Comparison of ENCODE assay signal across 16 cellular contexts in the genomic region with DNA sequence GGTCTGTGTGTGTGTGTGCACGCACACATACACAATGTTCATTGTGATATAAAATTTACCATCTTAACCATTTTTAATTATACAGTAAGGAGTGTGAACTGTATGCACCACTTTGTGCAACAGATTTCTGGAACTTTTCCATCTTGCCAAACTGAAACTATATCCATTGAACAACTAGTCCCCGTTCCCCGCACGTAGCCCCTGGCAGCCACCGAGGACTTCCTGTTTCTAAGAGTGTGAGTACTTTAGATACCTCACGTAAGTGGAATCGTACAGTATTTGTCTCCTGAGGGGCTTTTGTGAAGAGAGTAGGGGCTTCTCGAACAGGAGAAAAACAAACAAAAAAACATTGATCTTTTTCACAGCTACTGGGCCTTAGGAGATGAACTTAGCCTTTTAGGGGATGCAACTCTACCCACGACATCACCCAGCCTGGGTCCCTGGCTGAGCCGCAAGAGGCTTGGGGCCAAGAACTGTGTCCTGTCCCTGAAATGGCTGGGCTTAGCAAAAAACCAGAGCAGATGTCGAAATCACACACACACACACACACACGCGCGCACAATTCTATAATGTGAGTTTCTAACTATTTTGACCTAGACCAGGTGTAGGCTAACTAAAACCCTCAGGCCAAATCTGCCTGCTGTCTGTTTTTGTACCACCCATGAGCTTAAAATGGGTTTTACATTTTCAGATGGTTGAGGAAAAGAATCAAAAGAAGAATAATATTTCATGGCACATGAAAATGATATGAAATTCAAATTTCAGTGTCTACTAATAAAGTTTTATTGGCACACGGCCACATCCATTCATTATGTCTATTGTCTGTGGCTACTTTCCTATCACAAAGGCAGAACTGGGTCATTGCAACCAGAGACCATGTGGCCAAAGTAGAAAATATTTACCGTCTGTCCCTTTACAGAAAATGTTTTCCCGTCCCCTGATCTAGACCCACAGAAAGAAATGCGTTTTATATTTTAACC.
DNase-seq lines count a peak whose midpoint lies in the region; ATAC-seq and TF ChIP-seq lines count a peak whose summit lies in the region.
"Had no signal": no experiment of that assay in that cellular context is flagged by ENCODE, and none has a peak within 500 bp of the region (broad histone marks: within the 10 kb centered on the region; RNA-seq: fewer than 3 reads in every experiment).

No MANE protein-coding gene starts in this region.

- peak overlapping the region; percentile 39; the same call in 1 of the 2 replicates for H3K4me2 ChIP-seq in IMR-90 (ENCODE audit: low read depth, low read length)

- H3K36me3 Mint-ChIP-seq in mesothelial cell of epicardium: peaks cover 2% of the 10 kb centered on the region
- H3K36me3 Mint-ChIP-seq: activated naive CD4-positive, alpha-beta T cell treated with anti-CD3 and anti-CD28 coated beads, Interleukin-2, amount 50 U/mL, for 24 hours; naive B cell had no signal

- ATAC-seq in IMR-90 (ENCODE audit: low read depth): no peak
- ATAC-seq: left lung had no signal

- peaks cover 2% of the 10 kb centered on the region; the same call in 1 of the 2 replicates for H3K9me3 ChIP-seq in IMR-90 (ENCODE audit: control insufficient read depth, insufficient read depth, low read length)
- no peaks in the 10 kb centered on the region for H3K9me3 ChIP-seq in uterus
- H3K9me3 ChIP-seq: breast epithelium, left lung had no signal

- DNase-seq in IMR-90: no peak
- peak; percentile 16 for DNase-seq in NCI-H345 treated with DMSO at 0.1 percent for 48 hours (lab: John Stamatoyannopoulos, UW; ENCODE audit: unreplicated experiment)
- DNase-seq in choroid plexus epithelial cell (ENCODE audit: low read depth): peak; percentile 19
- no peak for DNase-seq in mesothelial cell of epicardium (ENCODE audit: low spot score in 2 of 2, unreplicated experiment in 2 of 2)
- DNase-seq in G401 (ENCODE audit: low spot score): no peak
- DNase-seq in activated effector memory CD4-positive, alpha-beta T cell treated with Interleukin-2 at 50 U/mL for 16 hours: no peak
- DNase-seq in uterus: no peak
- DNase-seq: activated CD4-positive, alpha-beta T cell treated with anti-CD3 and anti-CD28 coated beads, Interleukin-2, amount 10 ng/mL, durations not matched to agents 7 days and 5 days; effector CD4-positive, alpha-beta T cell; left lung; naive B cell; T-helper 9 cell had no signal

- H3K9ac ChIP-seq in IMR-90 (ENCODE audit: low read depth, low read length): no peak overlapping the region

- no peaks in the 10 kb centered on the region for H3K27me3 Mint-ChIP-seq in mesothelial cell of epicardium (ENCODE audit: low read depth)
- H3K27me3 Mint-ChIP-seq: progenitor cell of endocrine pancreas had no signal

- H2AK5ac ChIP-seq in IMR-90 (ENCODE audit: low read depth, low read length): no peak overlapping the region

- H4K20me1 ChIP-seq in IMR-90 (ENCODE audit: insufficient read depth, low read length): no peaks in the 10 kb centered on the region

- H4K91ac ChIP-seq in IMR-90 (ENCODE audit: insufficient read depth, low read depth, low read length): no peak overlapping the region

- no peak overlapping the region; the same call in 1 of the 2 replicates for H2BK120ac ChIP-seq in IMR-90 (ENCODE audit: low read depth, low read length)

- dilution Hi-C loops in IMR-90 (cut with HindIII; ENCODE audit: low sequenced_read_pairs, unreplicated experiment): no loop called here

- no TSS peak for BruUV-seq in IMR-90 (replicated peaks; lab: Mats Ljungman, UMichigan)

- no peak overlapping the region for H3K23ac ChIP-seq in IMR-90 (ENCODE audit: low read depth, low read length)

- H3K4me1 ChIP-seq in IMR-90 (ENCODE audit: control insufficient read depth, insufficient read depth, low read length) (peaks cover 6% of the 10 kb centered on the region; the same call in 1 of the 2 replicates), uterus (no peaks in the 10 kb centered on the region)
- H3K4me1 ChIP-seq: breast epithelium, left lung had no signal

- H3K4me3 Mint-ChIP-seq in mesothelial cell of epicardium: no peak overlapping the region
- H3K4me3 Mint-ChIP-seq: activated CD4-positive, alpha-beta T cell treated with anti-CD3 and anti-CD28 coated beads, Interleukin-2, amount 10 ng/mL, durations not matched to agents 7 days and 5 days; activated naive CD4-positive, alpha-beta T cell treated with anti-CD3 and anti-CD28 coated beads, Interleukin-2, amount 50 U/mL, for 24 hours; naive B cell had no signal

- no peaks in the 10 kb centered on the region for H3K79me1 ChIP-seq in IMR-90 (ENCODE audit: low read depth in 1 of 2, low read length in 2 of 2)

- POLR2A ChIA-PET in IMR-90 (lab: Charles Lee; ENCODE audit: unreplicated experiment): no interaction called here

- H3K27me3 ChIP-seq in IMR-90 (ENCODE audit: control insufficient read depth, insufficient read depth, low read length) (no peaks in the 10 kb centered on the region), uterus (no peaks in the 10 kb centered on the region)
- H3K27me3 ChIP-seq: breast epithelium, SJCRH30 had no signal

- no peaks in the 10 kb centered on the region; the same call in 1 of the 2 replicates for H3K9me1 ChIP-seq in IMR-90 (ENCODE audit: insufficient read depth, low read length)

- no peak overlapping the region for H2BK20ac ChIP-seq in IMR-90 (ENCODE audit: low read depth, low read length)

- peaks cover 38% of the 10 kb centered on the region for H3K4me1 Mint-ChIP-seq in mesothelial cell of epicardium
- H3K4me1 Mint-ChIP-seq: activated CD4-positive, alpha-beta T cell treated with anti-CD3 and anti-CD28 coated beads, Interleukin-2, amount 10 ng/mL, durations not matched to agents 7 days and 5 days; activated naive CD4-positive, alpha-beta T cell treated with anti-CD3 and anti-CD28 coated beads, Interleukin-2, amount 50 U/mL, for 24 hours; naive B cell had no signal

- no peak for TF ChIP-seq CTCF in IMR-90 (conservative IDR thresholded peaks at IDR 0.05; ENCODE audit: low read depth, low read length)
- TF ChIP-seq CTCF in choroid plexus epithelial cell (conservative IDR thresholded peaks at IDR 0.05; ENCODE audit: low read depth, low read length): no peak
- no peak for TF ChIP-seq CTCF in mesothelial cell of epicardium (IDR thresholded peaks at IDR 0.05; ENCODE audit: unreplicated experiment)
- no peak for TF ChIP-seq CTCF in uterus (IDR thresholded peaks at IDR 0.05)

- H4K5ac ChIP-seq in IMR-90 (ENCODE audit: low read depth, low read length): peak overlapping the region; percentile 74; the same call in 1 of the 2 replicates

- TF ChIP-seq POLR2A in IMR-90 (IDR thresholded peaks at IDR 0.05; ENCODE audit: low read depth, low read length) (no peak), uterus (IDR thresholded peaks at IDR 0.05) (no peak)

- H3K27ac ChIP-seq in IMR-90 (ENCODE audit: insufficient read depth, low read length) (no peak overlapping the region), uterus (no peak overlapping the region)
- H3K27ac ChIP-seq: left lung, SJCRH30 had no signal

- H3K4me3 ChIP-seq in IMR-90 (ENCODE audit: insufficient read depth, low read depth, low read length): no peak overlapping the region
- peak overlapping the region; percentile 22 for H3K4me3 ChIP-seq in choroid plexus epithelial cell (ENCODE audit: low read depth, low read length)
- no peak overlapping the region for H3K4me3 ChIP-seq in uterus
- H3K4me3 ChIP-seq: breast epithelium, left lung, SJCRH30 had no signal

- WGBS in IMR-90 (ENCODE audit: extremely low coverage in 2 of 2, insufficient read length in 1 of 2), 2 experiments: 100% methylated on average over 3 of the region's 18 CpGs; no CpG with 5 or more reads in 1 of the 2 experiments

- H2AK9ac ChIP-seq in IMR-90 (replicated peaks; ENCODE audit: low read depth, low read length, poor library complexity): no peak overlapping the region

- no peak for TF ChIP-seq RAD21 in IMR-90 (IDR thresholded peaks at IDR 0.05; ENCODE audit: low read length)

- intact Hi-C loops in IMR-90 (cut with micrococcal nuclease) (no loop called here), uterus (cut with DNase I; ENCODE audit: low total_unique reads) (no loop called here)

- no peak overlapping the region for H3K56ac ChIP-seq in IMR-90 (ENCODE audit: extremely low read depth, insufficient read depth, low read length)

- no peaks in the 10 kb centered on the region for H3K36me3 ChIP-seq in IMR-90 (ENCODE audit: control insufficient read depth, insufficient read depth, low read length)
- H3K36me3 ChIP-seq in uterus: no peaks in the 10 kb centered on the region
- H3K36me3 ChIP-seq: breast epithelium, left lung had no signal

- no peak overlapping the region for H4K8ac ChIP-seq in IMR-90 (ENCODE audit: low read depth in 2 of 2, low read length in 2 of 2)

- H3K14ac ChIP-seq in IMR-90 (replicated peaks; ENCODE audit: low read depth, low read length): no peak overlapping the region

- H3K4ac ChIP-seq in IMR-90 (ENCODE audit: low read depth, low read length): no peak overlapping the region

- no peak overlapping the region for H2AFZ ChIP-seq in IMR-90 (replicated peaks; ENCODE audit: low read length, poor library complexity)

- H3K27ac Mint-ChIP-seq in mesothelial cell of epicardium: peak overlapping the region; percentile 54
- H3K27ac Mint-ChIP-seq: activated CD4-positive, alpha-beta T cell treated with anti-CD3 and anti-CD28 coated beads, Interleukin-2, amount 10 ng/mL, durations not matched to agents 7 days and 5 days; activated naive CD4-positive, alpha-beta T cell treated with anti-CD3 and anti-CD28 coated beads, Interleukin-2, amount 50 U/mL, for 24 hours; naive B cell; progenitor cell of endocrine pancreas had no signal

- in situ Hi-C loops in IMR-90 (cut with MboI; ENCODE audit: low sequenced_read_pairs) (no loop called here), G401 (cut with HindIII; ENCODE audit: low sequenced_read_pairs) (no loop called here)

- H2BK15ac ChIP-seq in IMR-90 (ENCODE audit: low read depth, low read length): no peak overlapping the region

- peaks cover 9% of the 10 kb centered on the region for H3K9me3 Mint-ChIP-seq in mesothelial cell of epicardium
- H3K9me3 Mint-ChIP-seq: activated CD4-positive, alpha-beta T cell treated with anti-CD3 and anti-CD28 coated beads, Interleukin-2, amount 10 ng/mL, durations not matched to agents 7 days and 5 days; activated naive CD4-positive, alpha-beta T cell treated with anti-CD3 and anti-CD28 coated beads, Interleukin-2, amount 50 U/mL, for 24 hours had no signal

- peak overlapping the region; percentile 29; the same call in 1 of the 2 replicates for H3K18ac ChIP-seq in IMR-90 (ENCODE audit: low read depth, low read length)

- CTCF ChIA-PET in IMR-90 (lab: Yijun Ruan, JAX): no interaction called here

- H2BK5ac ChIP-seq in IMR-90 (ENCODE audit: low read depth, low read length, poor library complexity, severe bottlenecking): no peak overlapping the region

TF ChIP-seq in IMR-90, 13 proteins besides CTCF, POLR2A, EP300 and RAD21 (continues in another document):
- TF ChIP-seq CEBPB (IDR thresholded peaks at IDR 0.05; ENCODE audit: low read depth, low read length): 0 out of 2 replicates have a peak, but pooled peaks have one; percentile 7

Comparison
In these comparisons a context has a peak if more than half of its experiments do, and no peak if none do; other contexts are left out.
1. DNase-seq: peak in NCI-H345 treated with DMSO at 0.1 percent for 48 hours (single experiment) and choroid plexus epithelial cell (single experiment); none in IMR-90 (single experiment), mesothelial cell of epicardium (0 of 2), G401 (single experiment), activated effector memory CD4-positive, alpha-beta T cell treated with Interleukin-2 at 50 U/mL for 16 hours (single experiment) and uterus (0 of 2).